13 cellular contexts compared by ENCODE assay signal in the genomic region with DNA sequence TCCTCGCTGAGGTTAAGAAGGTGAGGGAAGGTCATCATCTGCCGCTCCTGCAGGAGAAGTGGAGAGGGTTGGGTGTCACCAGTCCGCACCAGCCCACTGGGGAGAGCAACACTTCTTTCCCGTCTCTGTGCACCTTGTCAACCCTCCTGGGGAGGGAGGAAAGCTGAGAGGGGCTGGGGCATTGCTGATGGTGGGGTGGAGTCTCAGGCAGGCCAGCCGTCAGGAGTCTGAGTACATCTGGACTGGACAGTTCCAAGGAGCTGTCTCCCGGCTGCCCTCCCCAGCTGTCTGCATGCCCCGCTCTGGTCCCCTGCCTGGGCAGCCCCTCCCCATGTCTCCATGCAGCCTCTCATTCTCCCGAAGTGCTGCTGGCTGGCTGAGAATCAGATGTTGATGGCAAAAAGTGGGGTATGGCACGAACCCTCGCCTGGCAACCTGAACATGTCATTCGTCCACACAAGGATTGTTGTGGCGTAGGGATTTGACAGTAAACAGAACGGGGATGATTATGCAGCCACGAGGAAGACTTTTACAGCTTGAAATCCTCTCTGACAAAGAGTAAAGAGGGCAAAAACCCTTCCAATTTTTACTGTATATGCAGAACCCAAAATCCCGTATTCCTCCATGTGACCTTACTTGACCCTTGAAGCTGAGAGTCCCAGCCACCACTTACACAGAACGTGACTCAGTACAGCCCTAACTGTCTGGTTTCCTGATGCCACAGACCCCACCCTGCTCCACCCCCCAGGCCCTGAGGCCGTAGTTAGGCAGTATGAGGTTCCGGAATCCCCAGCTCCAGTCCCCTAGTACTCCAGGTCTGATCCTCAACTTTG.
DNase-seq lines count a peak whose midpoint lies in the region; TF ChIP-seq lines count a peak whose summit lies in the region.
"Had no signal": no experiment of that assay in that cellular context is flagged by ENCODE, and none has a peak within 500 bp of the region (broad histone marks: within the 10 kb centered on the region; RNA-seq: fewer than 3 reads in every experiment).

No MANE protein-coding gene starts in this region.

- peaks cover 1% of the 10 kb centered on the region for H3K27me3 Mint-ChIP-seq in endodermal cell (ENCODE audit: insufficient read depth)
- H3K27me3 Mint-ChIP-seq: dendritic cell treated with granulocyte-macrophage colony-stimulating factor and Interleukin-4, amounts not matched to agents 40 ng/mL and 50 ng/mL, for 4 days had no signal

- H3K4me1 ChIP-seq in osteoblast (ENCODE audit: insufficient read depth, low read length) (no peaks in the 10 kb centered on the region), endodermal cell (ENCODE audit: control insufficient read depth, insufficient read depth, low read length) (no peaks in the 10 kb centered on the region)

- H3K27ac Mint-ChIP-seq in endodermal cell: no peak overlapping the region
- H3K27ac Mint-ChIP-seq: activated T-cell treated with anti-CD3 and anti-CD28 coated beads, Interleukin-2, amount 50 U/mL, for 72 hours; dendritic cell treated with granulocyte-macrophage colony-stimulating factor and Interleukin-4, amounts not matched to agents 40 ng/mL and 50 ng/mL, for 4 days; T-helper 2 cell treated with Interferon-gamma antibody and Interleukin-4, amounts not matched to agents 5 μg/mL and 100 μg/mL, for 36 hours had no signal

- H3K4me2 ChIP-seq in osteoblast (ENCODE audit: insufficient read depth, low read length): no peak overlapping the region

- no peaks in the 10 kb centered on the region for H3K79me2 ChIP-seq in osteoblast (ENCODE audit: insufficient read depth, low read length)

- H3K4me3 Mint-ChIP-seq in endodermal cell: no peak overlapping the region
- H3K4me3 Mint-ChIP-seq: activated T-cell treated with anti-CD3 and anti-CD28 coated beads, Interleukin-2, amount 50 U/mL, for 72 hours; dendritic cell treated with granulocyte-macrophage colony-stimulating factor and Interleukin-4, amounts not matched to agents 40 ng/mL and 50 ng/mL, for 4 days; T-helper 2 cell treated with Interferon-gamma antibody and Interleukin-4, amounts not matched to agents 5 μg/mL and 100 μg/mL, for 36 hours had no signal

- H3K36me3 ChIP-seq in osteoblast (ENCODE audit: insufficient read depth, low read length): no peaks in the 10 kb centered on the region
- H3K36me3 ChIP-seq in endodermal cell (ENCODE audit: control insufficient read depth, insufficient read depth, low read length): no peaks in the 10 kb centered on the region

- TF ChIP-seq CTCF in fibroblast of mammary gland (conservative IDR thresholded peaks at IDR 0.05; ENCODE audit: control insufficient read depth, insufficient read depth, low read depth, low read length): no peak
- TF ChIP-seq CTCF in osteoblast (IDR thresholded peaks at IDR 0.05; ENCODE audit: extremely low read depth, low read depth, low read length): no peak
- no peak for TF ChIP-seq CTCF in endodermal cell (conservative IDR thresholded peaks at IDR 0.05)

- H3K4me1 Mint-ChIP-seq in endodermal cell: peaks cover 35% of the 10 kb centered on the region

- no peaks in the 10 kb centered on the region for H3K27me3 ChIP-seq in osteoblast (ENCODE audit: insufficient read depth, low read length)
- H3K27me3 ChIP-seq in endodermal cell (ENCODE audit: control insufficient read depth, insufficient read depth, low read length, poor library complexity, severe bottlenecking): no peaks in the 10 kb centered on the region

- no peaks in the 10 kb centered on the region for H4K20me1 ChIP-seq in osteoblast (ENCODE audit: insufficient read depth, low read length)

- 70 to 81% methylated on average over 13 to 18 of the region's 18 CpGs for WGBS in endodermal cell (ENCODE audit: insufficient coverage in 1 of 2, insufficient read length in 1 of 2), 2 experiments

- no peaks in the 10 kb centered on the region for H3K36me3 Mint-ChIP-seq in endodermal cell (ENCODE audit: low read depth)

- no peaks in the 10 kb centered on the region for H3K9me3 Mint-ChIP-seq in endodermal cell
- H3K9me3 Mint-ChIP-seq: activated T-cell treated with anti-CD3 and anti-CD28 coated beads, Interleukin-2, amount 50 U/mL, for 72 hours; dendritic cell treated with granulocyte-macrophage colony-stimulating factor and Interleukin-4, amounts not matched to agents 40 ng/mL and 50 ng/mL, for 4 days; T-helper 2 cell treated with Interferon-gamma antibody and Interleukin-4, amounts not matched to agents 5 μg/mL and 100 μg/mL, for 36 hours had no signal

- no peak overlapping the region for H3K9ac ChIP-seq in endodermal cell (ENCODE audit: extremely low read depth, low read length, poor library complexity, severe bottlenecking)

- H3K27ac ChIP-seq in osteoblast (ENCODE audit: low read depth, low read length) (no peak overlapping the region), endodermal cell (ENCODE audit: low read depth, low read length) (no peak overlapping the region)

- no peak overlapping the region for H3K4me3 ChIP-seq in fibroblast of mammary gland (ENCODE audit: control insufficient read depth, low read depth, low read length)
- no peak overlapping the region for H3K4me3 ChIP-seq in osteoblast (ENCODE audit: insufficient read depth, low read length)
- H3K4me3 ChIP-seq in endodermal cell (ENCODE audit: low read length): no peak overlapping the region

- H2AFZ ChIP-seq in osteoblast (ENCODE audit: low read length): no peak overlapping the region

- H3K9me3 ChIP-seq in osteoblast (ENCODE audit: low read depth, low read length) (no peaks in the 10 kb centered on the region), endodermal cell (ENCODE audit: control insufficient read depth, low read length) (no peaks in the 10 kb centered on the region)

- DNase-seq in DMS53 (lab: John Stamatoyannopoulos, UW) (peak; percentile 68), DMS53 treated with DMSO at 0.1 percent for 48 hours (lab: John Stamatoyannopoulos, UW; ENCODE audit: unreplicated experiment) (no peak), NCI-H82 treated with DMSO at 0.1 percent for 48 hours (lab: John Stamatoyannopoulos, UW; ENCODE audit: unreplicated experiment) (peak; percentile 23), fibroblast of mammary gland (ENCODE audit: low read depth) (peak; percentile 60), osteoblast (ENCODE audit: insufficient read length, low spot score, missing footprints) (peak; percentile 95), SKM-1 (lab: John Stamatoyannopoulos, UW; ENCODE audit: unreplicated experiment) (no peak), endodermal cell (no peak)
- no peak for DNase-seq in stimulated activated naive CD4-positive, alpha-beta T cell (lab: John Stamatoyannopoulos, UW)
- DNase-seq: 8988T; activated T-cell treated with anti-CD3 and anti-CD28 coated beads, Interleukin-2, amount 50 U/mL, for 72 hours; NCI-H1930 had no signal

Comparison
In these comparisons a context has a peak if more than half of its experiments do, and no peak if none do; other contexts are left out.
1. DNase-seq: peak in DMS53 (single experiment), NCI-H82 treated with DMSO at 0.1 percent for 48 hours (single experiment), fibroblast of mammary gland (single experiment) and osteoblast (single experiment); none in DMS53 treated with DMSO at 0.1 percent for 48 hours (single experiment), SKM-1 (single experiment), endodermal cell (single experiment) and stimulated activated naive CD4-positive, alpha-beta T cell (0 of 6).